Comparison of ENCODE assay signal across 8 cellular contexts in genomic region chr17:9576521-9577401, GRCh38. TPM values are rescaled to one million over a fixed set of nuclear protein-coding genes. Genes with fewer than 3 reads are reported as not detected.
A peak's percentile ranks its signal among the peaks of the same experiment; 100 is the strongest.
DNase-seq lines count a peak whose midpoint lies in the region; ATAC-seq lines count a peak whose summit lies in the region.

A gene with protein sequence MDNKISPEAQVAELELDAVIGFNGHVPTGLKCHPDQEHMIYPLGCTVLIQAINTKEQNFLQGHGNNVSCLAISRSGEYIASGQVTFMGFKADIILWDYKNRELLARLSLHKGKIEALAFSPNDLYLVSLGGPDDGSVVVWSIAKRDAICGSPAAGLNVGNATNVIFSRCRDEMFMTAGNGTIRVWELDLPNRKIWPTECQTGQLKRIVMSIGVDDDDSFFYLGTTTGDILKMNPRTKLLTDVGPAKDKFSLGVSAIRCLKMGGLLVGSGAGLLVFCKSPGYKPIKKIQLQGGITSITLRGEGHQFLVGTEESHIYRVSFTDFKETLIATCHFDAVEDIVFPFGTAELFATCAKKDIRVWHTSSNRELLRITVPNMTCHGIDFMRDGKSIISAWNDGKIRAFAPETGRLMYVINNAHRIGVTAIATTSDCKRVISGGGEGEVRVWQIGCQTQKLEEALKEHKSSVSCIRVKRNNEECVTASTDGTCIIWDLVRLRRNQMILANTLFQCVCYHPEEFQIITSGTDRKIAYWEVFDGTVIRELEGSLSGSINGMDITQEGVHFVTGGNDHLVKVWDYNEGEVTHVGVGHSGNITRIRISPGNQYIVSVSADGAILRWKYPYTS (plus strand): TSS chr17:9576642. CDS start chr17:9576696, 54 bp downstream.

- H3K27ac ChIP-seq in mesenchymal stem cell (ENCODE audit: low read length, poor library complexity, severe bottlenecking) = peak within 1 kb of the TSS; percentile 67

- H3K9ac ChIP-seq in mesenchymal stem cell (ENCODE audit: low read length) = peak within 1 kb of the TSS; percentile 95

- H3K27ac Mint-ChIP-seq in effector memory CD8-positive, alpha-beta T cell = peak within 1 kb of the TSS; percentile 94 to 99

- H3K14ac ChIP-seq in mesenchymal stem cell (ENCODE audit: low read length in 2 of 2) = peak within 1 kb of the TSS in 1 of 2 experiments; percentile 19

- peak within 1 kb of the TSS; percentile 100 for H3K4me2 ChIP-seq in mesenchymal stem cell (ENCODE audit: low read length, poor library complexity, severe bottlenecking)

- 4% methylated on average over 40 of the region's 40 CpGs for WGBS in mesenchymal stem cell

- H3K4me1 Mint-ChIP-seq in effector memory CD8-positive, alpha-beta T cell (ENCODE audit: low read depth in 2 of 2) = peaks cover 19 to 29% of the 10 kb centered on the region in 2 donors

- H3K27me3 ChIP-seq in mesenchymal stem cell (ENCODE audit: control insufficient read depth in 1 of 2, insufficient read depth in 1 of 2, low read length in 2 of 2) = no peaks in the 10 kb centered on the region

- H3K18ac ChIP-seq in mesenchymal stem cell (ENCODE audit: low read depth in 1 of 2, low read length in 2 of 2) = peak within 1 kb of the TSS; percentile 64 to 88

- H2AFZ ChIP-seq in mesenchymal stem cell (ENCODE audit: low read depth, low read length) = peak within 1 kb of the TSS; percentile 99

- no peak within 1 kb of the TSS for H2BK15ac ChIP-seq in mesenchymal stem cell (ENCODE audit: low read depth, poor library complexity, severe bottlenecking)

- no peaks in the 10 kb centered on the region for H3K9me3 ChIP-seq in mesenchymal stem cell (ENCODE audit: control insufficient read depth, low read length)

- ATAC-seq in HG02852 (IDR thresholded peaks at IDR 0.05; ENCODE audit: unreplicated experiment) = peak; percentile 56
- ATAC-seq in effector memory CD8-positive, alpha-beta T cell (replicated peaks) = peak; percentile 73
- ATAC-seq in HG02678 (IDR thresholded peaks at IDR 0.05; ENCODE audit: unreplicated experiment) = no peak

- H3K4ac ChIP-seq in mesenchymal stem cell (ENCODE audit: low read depth in 1 of 2, low read length in 2 of 2) = peak within 1 kb of the TSS in 1 of 2 experiments; percentile 0

- H3K27me3 Mint-ChIP-seq in effector memory CD8-positive, alpha-beta T cell = no peaks in the 10 kb centered on the region

- H2BK120ac ChIP-seq in mesenchymal stem cell (ENCODE audit: low read depth, low read length) = no peak within 1 kb of the TSS

- H3K36me3 Mint-ChIP-seq in effector memory CD8-positive, alpha-beta T cell (ENCODE audit: insufficient read depth) = peaks cover 19% of the 10 kb centered on the region

- DNase-seq in DMS53 treated with DMSO at 0.1 percent for 48 hours (lab: John Stamatoyannopoulos, UW; ENCODE audit: unreplicated experiment) (peak; percentile 80), NCI-H82 (lab: John Stamatoyannopoulos, UW) (peak; percentile 84), mesenchymal stem cell (peak; percentile 85)
- peak; percentile 42 to 48 (median 47) for DNase-seq in activated CD8-positive, alpha-beta memory T cell treated with anti-CD3 and anti-CD28 coated beads for 48 hours (ENCODE audit: low read depth in 2 of 3, low spot score in 2 of 3)
- peak; percentile 63 to 68 (median 65) for DNase-seq in effector memory CD8-positive, alpha-beta T cell
- DNase-seq in stimulated activated CD8-positive, alpha-beta memory T cell treated with anti-CD3 and anti-CD28 coated beads, Interleukin-12 subunit alpha, Interleukin-12 subunit beta, amount 100 ng/mL, for 1 hour (ENCODE audit: low read depth) = peak; percentile 59

- no peak within 1 kb of the TSS for H2BK12ac ChIP-seq in mesenchymal stem cell (ENCODE audit: low read length in 2 of 2)

- no peak within 1 kb of the TSS for H2AK5ac ChIP-seq in mesenchymal stem cell (ENCODE audit: low read length, severe bottlenecking)

- H3K36me3 ChIP-seq in mesenchymal stem cell (ENCODE audit: control insufficient read depth in 1 of 2, insufficient read depth in 2 of 2, low read depth in 1 of 2, low read length in 2 of 2) = no peaks in the 10 kb centered on the region

- H4K91ac ChIP-seq in mesenchymal stem cell (ENCODE audit: low read length) = peak within 1 kb of the TSS; percentile 78

- H4K8ac ChIP-seq in mesenchymal stem cell (ENCODE audit: low read length) = peak within 1 kb of the TSS; percentile 94

- peaks cover 4% of the 10 kb centered on the region for H3K79me1 ChIP-seq in mesenchymal stem cell (replicated peaks; ENCODE audit: low read length, poor library complexity, severe bottlenecking)

- H3K9me3 Mint-ChIP-seq in effector memory CD8-positive, alpha-beta T cell = no peaks in the 10 kb centered on the region

- H3K4me3 Mint-ChIP-seq in effector memory CD8-positive, alpha-beta T cell = peak within 1 kb of the TSS; percentile 99

- H3K4me3 ChIP-seq in mesenchymal stem cell (ENCODE audit: insufficient read depth in 1 of 2, low read depth in 1 of 2, low read length in 2 of 2) = peak within 1 kb of the TSS; percentile 79 to 99

- peaks cover 9% of the 10 kb centered on the region for H3K4me1 ChIP-seq in mesenchymal stem cell (ENCODE audit: control insufficient read depth, insufficient read depth, low read depth, low read length)

- H2BK5ac ChIP-seq in mesenchymal stem cell (ENCODE audit: low read depth, low read length, poor library complexity, severe bottlenecking) = no peak within 1 kb of the TSS

- H3K23ac ChIP-seq in mesenchymal stem cell (ENCODE audit: low read length in 2 of 2) = peak within 1 kb of the TSS in 1 of 2 experiments; percentile 86

RNA-seq across cellular contexts. Expression of the gene that starts here (rescaled TPM):
- 0.14 TPM for polyA plus RNA-seq in mesenchymal stem cell (2013, experiment 1 of 2)
- polyA plus RNA-seq in mesenchymal stem cell (2013, experiment 2 of 2) = 0.27 TPM
